Comparison of ENCODE assay signal across 9 cellular contexts in genomic region chrX:136779346-136779781, GRCh38. TPM values are rescaled to one million over a fixed set of nuclear protein-coding genes. Genes with fewer than 3 reads are reported as not detected.
A peak's percentile ranks its signal among the peaks of the same experiment; 100 is the strongest.
DNase-seq lines count a peak whose midpoint lies in the region; ATAC-seq and TF ChIP-seq lines count a peak whose summit lies in the region.
"Had no signal": no experiment of that assay in that cellular context is flagged by ENCODE, and none has a peak within 500 bp of the region (broad histone marks: within the 10 kb centered on the region; RNA-seq: fewer than 3 reads in every experiment).

No MANE protein-coding gene starts in this region.

- no peaks in the 10 kb centered on the region for H3K9me2 ChIP-seq in Loucy (replicated peaks; ENCODE audit: low read depth, low read length)

- H3K9me3 ChIP-seq in Loucy (ENCODE audit: insufficient read depth, low read depth, low read length) (no peaks in the 10 kb centered on the region), tibial artery (no peaks in the 10 kb centered on the region), gastroesophageal sphincter (no peaks in the 10 kb centered on the region), WERI-Rb-1 (ENCODE audit: severe bottlenecking) (no peaks in the 10 kb centered on the region), neural progenitor cell (ENCODE audit: low read depth) (no peaks in the 10 kb centered on the region)
- H3K9me3 ChIP-seq: testis had no signal

- H3F3A ChIP-seq in Loucy (ENCODE audit: low read depth) (no peaks in the 10 kb centered on the region), neural progenitor cell (ENCODE audit: low read depth) (no peaks in the 10 kb centered on the region)

- CTCF ChIA-PET in activated naive CD4-positive, alpha-beta T cell treated with anti-CD3 and anti-CD28 coated beads, Interleukin-2, amount 10 ng/mL, durations not matched to agents 7 days and 5 days (lab: Charles Lee), result interaction anchor here (0.9 kb wide), 1 partner anchor 27 kb away, joined by 3 read pairs; no protein-coding TSS in a partner anchor

- no peak for TF ChIP-seq EP300 in gastroesophageal sphincter (IDR thresholded peaks at IDR 0.05)

- no peaks in the 10 kb centered on the region for H3K36me3 ChIP-seq in Loucy (ENCODE audit: insufficient read depth, low read length)
- no peaks in the 10 kb centered on the region for H3K36me3 ChIP-seq in tibial artery
- no peaks in the 10 kb centered on the region for H3K36me3 ChIP-seq in gastroesophageal sphincter
- H3K36me3 ChIP-seq in WERI-Rb-1, result no peaks in the 10 kb centered on the region
- H3K36me3 ChIP-seq in neural progenitor cell, result no peaks in the 10 kb centered on the region

- ATAC-seq in gastroesophageal sphincter, result no peak

- peak overlapping the region; percentile 96 for H3K27ac Mint-ChIP-seq in activated naive CD4-positive, alpha-beta T cell treated with anti-CD3 and anti-CD28 coated beads, Interleukin-2, amount 10 ng/mL, durations not matched to agents 7 days and 5 days
- H3K27ac Mint-ChIP-seq in neural progenitor cell, result no peak overlapping the region

- H3K27ac ChIP-seq in tibial artery (peak overlapping the region; percentile 61 to 72), gastroesophageal sphincter (no peak overlapping the region), WERI-Rb-1 (no peak overlapping the region), neural progenitor cell (no peak overlapping the region)
- H3K27ac ChIP-seq: testis had no signal

- peak overlapping the region; percentile 96 for H3K4me2 ChIP-seq in Loucy (ENCODE audit: low read depth, low read length, poor library complexity, severe bottlenecking)
- H3K4me2 ChIP-seq in neural progenitor cell, result no peak overlapping the region

- 25 to 54% methylated on average over 3 to 4 of the region's 4 CpGs for WGBS in gastroesophageal sphincter (ENCODE audit: low coverage in 1 of 2), 2 donors

- TF ChIP-seq POLR2A in gastroesophageal sphincter (IDR thresholded peaks at IDR 0.05), result no peak

- H3K4me3 Mint-ChIP-seq in activated naive CD4-positive, alpha-beta T cell treated with anti-CD3 and anti-CD28 coated beads, Interleukin-2, amount 10 ng/mL, durations not matched to agents 7 days and 5 days, result peak overlapping the region; percentile 84
- H3K4me3 Mint-ChIP-seq in neural progenitor cell, result no peak overlapping the region

- H3K9ac ChIP-seq in Loucy (ENCODE audit: low read depth, low read length, poor library complexity, severe bottlenecking) (peak overlapping the region; percentile 97), neural progenitor cell (no peak overlapping the region)

- peaks cover 77% of the 10 kb centered on the region for H3K4me1 Mint-ChIP-seq in activated naive CD4-positive, alpha-beta T cell treated with anti-CD3 and anti-CD28 coated beads, Interleukin-2, amount 10 ng/mL, durations not matched to agents 7 days and 5 days
- H3K4me1 Mint-ChIP-seq in neural progenitor cell, result no peaks in the 10 kb centered on the region

- H3K27me3 Mint-ChIP-seq in activated naive CD4-positive, alpha-beta T cell treated with anti-CD3 and anti-CD28 coated beads, Interleukin-2, amount 10 ng/mL, durations not matched to agents 7 days and 5 days, result no peaks in the 10 kb centered on the region
- H3K27me3 Mint-ChIP-seq in neural progenitor cell (ENCODE audit: insufficient read depth, low read depth), result no peaks in the 10 kb centered on the region

- H3K79me2 ChIP-seq in Loucy (ENCODE audit: insufficient read depth, low read length) (peaks cover 56% of the 10 kb centered on the region), neural progenitor cell (ENCODE audit: low read depth) (no peaks in the 10 kb centered on the region)

- H2AFZ ChIP-seq in Loucy (ENCODE audit: low read length) (peak overlapping the region; percentile 46; the same call in 1 of the 2 replicates), neural progenitor cell (replicated peaks) (no peak overlapping the region)

- H3K9me3 Mint-ChIP-seq in activated naive CD4-positive, alpha-beta T cell treated with anti-CD3 and anti-CD28 coated beads, Interleukin-2, amount 10 ng/mL, durations not matched to agents 7 days and 5 days, result no peaks in the 10 kb centered on the region
- H3K9me3 Mint-ChIP-seq in neural progenitor cell, result no peaks in the 10 kb centered on the region

- peaks cover 31% of the 10 kb centered on the region for H3K36me3 Mint-ChIP-seq in activated naive CD4-positive, alpha-beta T cell treated with anti-CD3 and anti-CD28 coated beads, Interleukin-2, amount 10 ng/mL, durations not matched to agents 7 days and 5 days
- H3K36me3 Mint-ChIP-seq in neural progenitor cell, result no peaks in the 10 kb centered on the region

- peaks cover 4% of the 10 kb centered on the region for H4K20me1 ChIP-seq in Loucy (ENCODE audit: insufficient read depth, low read length, poor library complexity, severe bottlenecking)
- H4K20me1 ChIP-seq in neural progenitor cell (ENCODE audit: low read depth), result no peaks in the 10 kb centered on the region

- H3K27me3 ChIP-seq in Loucy (ENCODE audit: insufficient read depth, low read length, poor library complexity, severe bottlenecking) (no peaks in the 10 kb centered on the region), tibial artery (no peaks in the 10 kb centered on the region), gastroesophageal sphincter (no peaks in the 10 kb centered on the region), WERI-Rb-1 (ENCODE audit: insufficient read depth, low read depth, severe bottlenecking) (peaks cover 15% of the 10 kb centered on the region), neural progenitor cell (no peaks in the 10 kb centered on the region)
- H3K27me3 ChIP-seq: testis had no signal

- intact Hi-C loops in tibial artery (cut with DNase I; ENCODE audit: low total_unique reads), result no loop called here

- peak; percentile 28 for DNase-seq in activated naive CD4-positive, alpha-beta T cell treated with anti-CD3 and anti-CD28 coated beads, Interleukin-2, amount 10 ng/mL, durations not matched to agents 7 days and 5 days
- DNase-seq in activated naive CD4-positive, alpha-beta T cell (lab: John Stamatoyannopoulos, UW), result no peak
- DNase-seq in central memory CD4-positive, alpha-beta T cell, result peak; percentile 55
- DNase-seq in tibial artery (no peak), WERI-Rb-1 (no peak), neural progenitor cell (ENCODE audit: low spot score) (no peak)
- DNase-seq: testis had no signal

- H3K4me3 ChIP-seq in Loucy (ENCODE audit: low read length, poor library complexity, severe bottlenecking) (peak overlapping the region; percentile 89), tibial artery (peak overlapping the region; percentile 43 to 45), gastroesophageal sphincter (no peak overlapping the region), WERI-Rb-1 (ENCODE audit: low read depth, low read length) (no peak overlapping the region), neural progenitor cell (no peak overlapping the region)

- H3K4me1 ChIP-seq in Loucy (ENCODE audit: insufficient read depth, low read length, poor library complexity, severe bottlenecking) (peaks cover 34% of the 10 kb centered on the region), tibial artery (peaks cover 0 to 15% (median 0%) of the 10 kb centered on the region in 4 donors), gastroesophageal sphincter (no peaks in the 10 kb centered on the region), neural progenitor cell (no peaks in the 10 kb centered on the region)
- H3K4me1 ChIP-seq: testis had no signal

- TF ChIP-seq CTCF in Loucy (conservative IDR thresholded peaks at IDR 0.05; ENCODE audit: low read length) (no peak), tibial artery (IDR thresholded peaks at IDR 0.05) (no peak), gastroesophageal sphincter (IDR thresholded peaks at IDR 0.05) (no peak), WERI-Rb-1 (IDR thresholded peaks at IDR 0.05; ENCODE audit: low read depth, low read length) (no peak), neural progenitor cell (IDR thresholded peaks at IDR 0.05) (no peak)

RNA-seq across cellular contexts. Expression of gene ARHGEF6, which starts 1.4 kb away (rescaled TPM):
- total RNA-seq in gastroesophageal sphincter (10 to 100 TPM; 14.2 to 18.5 (median 16.3) TPM), neural progenitor cell (ENCODE audit: low replicate concordance) (2.0 and 3.2 TPM in 2 replicates)

Comparison
In these comparisons a context has a peak if more than half of its experiments do, and no peak if none do; other contexts are left out.
1. DNase-seq: peak in activated naive CD4-positive, alpha-beta T cell treated with anti-CD3 and anti-CD28 coated beads, Interleukin-2, amount 10 ng/mL, durations not matched to agents 7 days and 5 days (single experiment) and central memory CD4-positive, alpha-beta T cell (single experiment); none in activated naive CD4-positive, alpha-beta T cell (0 of 4), tibial artery (0 of 2), WERI-Rb-1 (single experiment) and neural progenitor cell (single experiment).
2. H3K4me3 ChIP-seq: peak in Loucy (single experiment) and tibial artery (2 of 2); none in gastroesophageal sphincter (0 of 2), WERI-Rb-1 (single experiment) and neural progenitor cell (single experiment).
3. H3K27ac ChIP-seq: peak in tibial artery (2 of 2); none in gastroesophageal sphincter (0 of 4), WERI-Rb-1 (single experiment) and neural progenitor cell (single experiment).